8 cellular contexts compared by ENCODE assay signal in genomic region chr2:219252084-219252483, GRCh38. TPM values are rescaled to one million over a fixed set of nuclear protein-coding genes. Genes with fewer than 3 reads are reported as not detected.
DNase-seq lines count a peak whose midpoint lies in the region; ATAC-seq and TF ChIP-seq lines count a peak whose summit lies in the region.

No MANE protein-coding gene starts in this region.

- H3K4me3 Mint-ChIP-seq in Caco-2 (ENCODE audit: unreplicated experiment): no peak overlapping the region

- peaks cover 23% of the 10 kb centered on the region for H3K4me1 ChIP-seq in rectal smooth muscle tissue (ENCODE audit: control insufficient read depth, insufficient read depth, low read length)
- peaks cover 31% of the 10 kb centered on the region for H3K4me1 ChIP-seq in Caco-2

- CTCF ChIA-PET in Caco-2 (lab: Charles Lee): interaction anchor here (0.9 to 3.3 kb wide), 2 partner anchors 22 to 43 kb away, joined by 5 to 22 read pairs; no protein-coding TSS in a partner anchor

- intact Hi-C loops in Caco-2 (cut with micrococcal nuclease; ENCODE audit: unreplicated experiment): no loop called here

- H3K9me3 ChIP-seq in SK-N-MC (ENCODE audit: low read depth, low read length) (no peaks in the 10 kb centered on the region), Caco-2 (no peaks in the 10 kb centered on the region)

- H3K4me3 ChIP-seq in GM12875 (ENCODE audit: low read depth, low read length) (peak overlapping the region; percentile 73), SK-N-MC (0 out of 2 replicates have a peak overlapping the region, but pooled peaks have one; percentile 94), coronary artery (peak overlapping the region; percentile 87), rectal smooth muscle tissue (ENCODE audit: low read length) (peak overlapping the region; percentile 81), Caco-2 (ENCODE audit: low read depth, low read length) (no peak overlapping the region)

- POLR2A ChIA-PET in Caco-2 (lab: Charles Lee): interaction anchor here (0.6 kb wide), 1 partner anchor 136 kb away, joined by 3 read pairs; the partner anchor contains the start of gene DNPEP

- H3K36me3 ChIP-seq in SK-N-MC (ENCODE audit: insufficient read depth, low read length) (no peaks in the 10 kb centered on the region; the same call in 1 of the 2 replicates), rectal smooth muscle tissue (ENCODE audit: control insufficient read depth, insufficient read depth, low read length) (peaks cover 12% of the 10 kb centered on the region), Caco-2 (ENCODE audit: control insufficient read depth, insufficient read depth, low read length) (no peaks in the 10 kb centered on the region; the same call in 1 of the 2 replicates)

- no peak overlapping the region for H3K9ac ChIP-seq in SK-N-MC (ENCODE audit: insufficient read length)
- no peak overlapping the region for H3K9ac ChIP-seq in rectal smooth muscle tissue (ENCODE audit: low read length)

- no peaks in the 10 kb centered on the region for H3K9me3 Mint-ChIP-seq in Caco-2 (ENCODE audit: unreplicated experiment)

- TF ChIP-seq CTCF in GM12875 (IDR thresholded peaks at IDR 0.05; ENCODE audit: borderline replicate concordance, insufficient read depth, low read depth, low read length) (no peak), coronary artery (IDR thresholded peaks at IDR 0.05) (no peak), Caco-2 (IDR thresholded peaks at IDR 0.05; ENCODE audit: insufficient read depth in 1 of 2, low read depth in 1 of 2, low read length in 1 of 2, severe bottlenecking in 1 of 2, unreplicated experiment in 1 of 2) (no peak)

- DNase-seq in SK-N-MC (ENCODE audit: low read depth, low spot score): no peak
- DNase-seq in coronary artery (ENCODE audit: low spot score): no peak
- DNase-seq in Caco-2: no peak
- DNase-seq in foreskin melanocyte: no peak
- no peak for DNase-seq in AG08396 (ENCODE audit: low spot score)

- no TSS peak for BruUV-seq in Caco-2 (replicated peaks; lab: Mats Ljungman, UMichigan)

- H3K27me3 ChIP-seq in rectal smooth muscle tissue (ENCODE audit: control insufficient read depth, insufficient read depth, low read length) (no peaks in the 10 kb centered on the region), Caco-2 (replicated peaks; ENCODE audit: control insufficient read depth, insufficient read depth, low read length) (no peaks in the 10 kb centered on the region)

- H3K27ac ChIP-seq in SK-N-MC (no peak overlapping the region), coronary artery (peak overlapping the region; percentile 76 to 92), rectal smooth muscle tissue (ENCODE audit: low read depth, low read length) (no peak overlapping the region)

- no peak for ATAC-seq in GM21529 (IDR thresholded peaks at IDR 0.05; ENCODE audit: unreplicated experiment)

- peaks cover 4% of the 10 kb centered on the region for H3K27me3 Mint-ChIP-seq in Caco-2 (ENCODE audit: insufficient read depth, unreplicated experiment)

- H3K27ac Mint-ChIP-seq in Caco-2 (ENCODE audit: unreplicated experiment): no peak overlapping the region

- peaks cover 8% of the 10 kb centered on the region for H3K36me3 Mint-ChIP-seq in Caco-2 (ENCODE audit: insufficient read depth, unreplicated experiment)

- H3K4me1 Mint-ChIP-seq in Caco-2 (ENCODE audit: low read depth, unreplicated experiment): peaks cover 37% of the 10 kb centered on the region

RNA-seq across cellular contexts. Expression of gene TUBA4B, which starts 1.0 kb away (rescaled TPM):
- total RNA-seq in Caco-2 (2022): not detected in 2 replicates

RNA-seq across cellular contexts. Expression of gene TUBA4A, which starts 1.6 kb away (rescaled TPM):
- total RNA-seq in Caco-2 (2022): 14.9 and 15.6 TPM in 2 replicates

RNA-seq across cellular contexts. Expression of gene STK16, which starts 6.8 kb away (rescaled TPM):
- 26.1 and 26.6 TPM in 2 replicates for total RNA-seq in Caco-2 (2022)

RNA-seq across cellular contexts. Expression of gene GLB1L, which starts 6.8 kb away (rescaled TPM):
- 3.3 and 4.3 TPM in 2 replicates for total RNA-seq in Caco-2 (2022)

RNA-seq across cellular contexts. Expression of gene ANKZF1, which starts 22.5 kb away (rescaled TPM):
- total RNA-seq in Caco-2 (2022): 50.7 and 51.5 TPM in 2 replicates

Comparison
In these comparisons a context has a peak if more than half of its experiments do, and no peak if none do; other contexts are left out.
1. H3K27ac ChIP-seq: peak in coronary artery (2 of 2); none in SK-N-MC (single experiment) and rectal smooth muscle tissue (single experiment).